2 cellular contexts compared by ENCODE assay signal in the genomic region with DNA sequence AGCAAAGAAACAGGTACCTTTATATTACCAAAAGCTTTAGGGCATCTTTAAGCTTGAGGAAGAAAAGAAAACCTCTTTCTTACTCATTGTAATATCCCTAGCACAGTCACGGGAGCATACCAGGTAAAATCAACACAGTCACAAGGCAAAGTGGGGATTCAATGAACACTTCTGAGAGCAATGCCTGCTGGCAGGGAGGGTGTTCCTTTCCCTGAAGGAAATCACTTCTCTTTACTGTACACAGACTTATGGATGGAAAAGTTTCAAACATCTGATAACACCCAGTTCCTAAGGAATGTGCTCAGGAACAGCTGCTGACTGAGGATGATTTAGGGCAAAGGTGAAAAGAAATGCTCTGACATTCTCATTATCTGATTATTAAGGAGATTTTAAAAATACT.
TF ChIP-seq lines count a peak whose summit lies in the region.

No MANE protein-coding gene starts in this region.

TF ChIP-seq in A549, 52 proteins besides CTCF, POLR2A, EP300 and RAD21:
- TF ChIP-seq RCOR1 (IDR thresholded peaks at IDR 0.05; ENCODE audit: low read depth, low read length) (no peak), RFX5 (IDR thresholded peaks at IDR 0.05) (no peak), JUN (IDR thresholded peaks at IDR 0.05) (0 out of 5 replicates have a peak, but pooled peaks of 1 of the 2 experiments have one; percentile 17), NR3C1 (IDR thresholded peaks at IDR 0.05) (no peak), GATA3 (IDR thresholded peaks at IDR 0.05; ENCODE audit: borderline replicate concordance) (peak; percentile 24; the same call in 1 of the 2 replicates), HOXB5 (CRISPR knock-in tag; IDR thresholded peaks at IDR 0.05) (no peak), KDM1A (IDR thresholded peaks at IDR 0.05; ENCODE audit: low read depth) (no peak)
- TF ChIP-seq, protein P1, sequence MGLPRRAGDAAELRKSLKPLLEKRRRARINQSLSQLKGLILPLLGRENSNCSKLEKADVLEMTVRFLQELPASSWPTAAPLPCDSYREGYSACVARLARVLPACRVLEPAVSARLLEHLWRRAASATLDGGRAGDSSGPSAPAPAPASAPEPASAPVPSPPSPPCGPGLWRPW (IDR thresholded peaks at IDR 0.05), result no peak
- TF ChIP-seq, protein P2, sequence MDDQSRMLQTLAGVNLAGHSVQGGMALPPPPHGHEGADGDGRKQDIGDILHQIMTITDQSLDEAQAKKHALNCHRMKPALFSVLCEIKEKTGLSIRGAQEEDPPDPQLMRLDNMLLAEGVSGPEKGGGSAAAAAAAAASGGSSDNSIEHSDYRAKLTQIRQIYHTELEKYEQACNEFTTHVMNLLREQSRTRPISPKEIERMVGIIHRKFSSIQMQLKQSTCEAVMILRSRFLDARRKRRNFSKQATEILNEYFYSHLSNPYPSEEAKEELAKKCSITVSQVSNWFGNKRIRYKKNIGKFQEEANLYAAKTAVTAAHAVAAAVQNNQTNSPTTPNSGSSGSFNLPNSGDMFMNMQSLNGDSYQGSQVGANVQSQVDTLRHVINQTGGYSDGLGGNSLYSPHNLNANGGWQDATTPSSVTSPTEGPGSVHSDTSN (IDR thresholded peaks at IDR 0.05), result no peak
- TF ChIP-seq, protein P3, sequence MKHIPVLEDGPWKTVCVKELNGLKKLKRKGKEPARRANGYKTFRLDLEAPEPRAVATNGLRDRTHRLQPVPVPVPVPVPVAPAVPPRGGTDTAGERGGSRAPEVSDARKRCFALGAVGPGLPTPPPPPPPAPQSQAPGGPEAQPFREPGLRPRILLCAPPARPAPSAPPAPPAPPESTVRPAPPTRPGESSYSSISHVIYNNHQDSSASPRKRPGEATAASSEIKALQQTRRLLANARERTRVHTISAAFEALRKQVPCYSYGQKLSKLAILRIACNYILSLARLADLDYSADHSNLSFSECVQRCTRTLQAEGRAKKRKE (CRISPR knock-in tag; IDR thresholded peaks at IDR 0.05; ENCODE audit: low read depth), result no peak
- TF ChIP-seq, protein P4, sequence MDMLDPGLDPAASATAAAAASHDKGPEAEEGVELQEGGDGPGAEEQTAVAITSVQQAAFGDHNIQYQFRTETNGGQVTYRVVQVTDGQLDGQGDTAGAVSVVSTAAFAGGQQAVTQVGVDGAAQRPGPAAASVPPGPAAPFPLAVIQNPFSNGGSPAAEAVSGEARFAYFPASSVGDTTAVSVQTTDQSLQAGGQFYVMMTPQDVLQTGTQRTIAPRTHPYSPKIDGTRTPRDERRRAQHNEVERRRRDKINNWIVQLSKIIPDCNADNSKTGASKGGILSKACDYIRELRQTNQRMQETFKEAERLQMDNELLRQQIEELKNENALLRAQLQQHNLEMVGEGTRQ (IDR thresholded peaks at IDR 0.05), result no peak

TF ChIP-seq in HepG2, 621 proteins besides CTCF, POLR2A, EP300 and RAD21:
- no peak for TF ChIP-seq POLR2AphosphoS5 (IDR thresholded peaks at IDR 0.05; ENCODE audit: low read depth, low read length)
- TF ChIP-seq, protein P5, sequence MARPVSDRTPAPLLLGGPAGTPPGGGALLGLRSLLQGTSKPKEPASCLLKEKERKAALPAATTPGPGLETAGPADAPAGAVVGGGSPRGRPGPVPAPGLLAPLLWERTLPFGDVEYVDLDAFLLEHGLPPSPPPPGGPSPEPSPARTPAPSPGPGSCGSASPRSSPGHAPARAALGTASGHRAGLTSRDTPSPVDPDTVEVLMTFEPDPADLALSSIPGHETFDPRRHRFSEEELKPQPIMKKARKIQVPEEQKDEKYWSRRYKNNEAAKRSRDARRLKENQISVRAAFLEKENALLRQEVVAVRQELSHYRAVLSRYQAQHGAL (CRISPR knock-in tag; IDR thresholded peaks at IDR 0.05; ENCODE audit: not compliant biosample characterization), result no peak
- TF ChIP-seq, protein P6, sequence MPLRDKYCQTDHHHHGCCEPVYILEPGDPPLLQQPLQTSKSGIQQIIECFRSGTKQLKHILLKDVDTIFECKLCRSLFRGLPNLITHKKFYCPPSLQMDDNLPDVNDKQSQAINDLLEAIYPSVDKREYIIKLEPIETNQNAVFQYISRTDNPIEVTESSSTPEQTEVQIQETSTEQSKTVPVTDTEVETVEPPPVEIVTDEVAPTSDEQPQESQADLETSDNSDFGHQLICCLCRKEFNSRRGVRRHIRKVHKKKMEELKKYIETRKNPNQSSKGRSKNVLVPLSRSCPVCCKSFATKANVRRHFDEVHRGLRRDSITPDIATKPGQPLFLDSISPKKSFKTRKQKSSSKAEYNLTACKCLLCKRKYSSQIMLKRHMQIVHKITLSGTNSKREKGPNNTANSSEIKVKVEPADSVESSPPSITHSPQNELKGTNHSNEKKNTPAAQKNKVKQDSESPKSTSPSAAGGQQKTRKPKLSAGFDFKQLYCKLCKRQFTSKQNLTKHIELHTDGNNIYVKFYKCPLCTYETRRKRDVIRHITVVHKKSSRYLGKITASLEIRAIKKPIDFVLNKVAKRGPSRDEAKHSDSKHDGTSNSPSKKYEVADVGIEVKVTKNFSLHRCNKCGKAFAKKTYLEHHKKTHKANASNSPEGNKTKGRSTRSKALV (CRISPR knock-in tag; IDR thresholded peaks at IDR 0.05), result no peak
- TF ChIP-seq SIX4 (CRISPR knock-in tag; IDR thresholded peaks at IDR 0.05), result no peak
- no peak for TF ChIP-seq THYN1 (CRISPR knock-in tag; IDR thresholded peaks at IDR 0.05; ENCODE audit: borderline replicate concordance, low read depth)
- no peak for TF ChIP-seq GTF3A (CRISPR knock-in tag; conservative IDR thresholded peaks at IDR 0.05)
- TF ChIP-seq, protein P7, sequence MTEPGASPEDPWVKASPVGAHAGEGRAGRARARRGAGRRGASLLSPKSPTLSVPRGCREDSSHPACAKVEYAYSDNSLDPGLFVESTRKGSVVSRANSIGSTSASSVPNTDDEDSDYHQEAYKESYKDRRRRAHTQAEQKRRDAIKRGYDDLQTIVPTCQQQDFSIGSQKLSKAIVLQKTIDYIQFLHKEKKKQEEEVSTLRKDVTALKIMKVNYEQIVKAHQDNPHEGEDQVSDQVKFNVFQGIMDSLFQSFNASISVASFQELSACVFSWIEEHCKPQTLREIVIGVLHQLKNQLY (CRISPR knock-in tag; IDR thresholded peaks at IDR 0.05), result no peak
- no peak for TF ChIP-seq ZNF296 (CRISPR knock-in tag; conservative IDR thresholded peaks at IDR 0.05)
- TF ChIP-seq FOXA1 (IDR thresholded peaks at IDR 0.05), result no peak
- no peak for TF ChIP-seq FOXA1 (CRISPR knock-in tag; IDR thresholded peaks at IDR 0.05)
- no peak for TF ChIP-seq ZNF572 (CRISPR knock-in tag; IDR thresholded peaks at IDR 0.05)
- TF ChIP-seq, protein P8, sequence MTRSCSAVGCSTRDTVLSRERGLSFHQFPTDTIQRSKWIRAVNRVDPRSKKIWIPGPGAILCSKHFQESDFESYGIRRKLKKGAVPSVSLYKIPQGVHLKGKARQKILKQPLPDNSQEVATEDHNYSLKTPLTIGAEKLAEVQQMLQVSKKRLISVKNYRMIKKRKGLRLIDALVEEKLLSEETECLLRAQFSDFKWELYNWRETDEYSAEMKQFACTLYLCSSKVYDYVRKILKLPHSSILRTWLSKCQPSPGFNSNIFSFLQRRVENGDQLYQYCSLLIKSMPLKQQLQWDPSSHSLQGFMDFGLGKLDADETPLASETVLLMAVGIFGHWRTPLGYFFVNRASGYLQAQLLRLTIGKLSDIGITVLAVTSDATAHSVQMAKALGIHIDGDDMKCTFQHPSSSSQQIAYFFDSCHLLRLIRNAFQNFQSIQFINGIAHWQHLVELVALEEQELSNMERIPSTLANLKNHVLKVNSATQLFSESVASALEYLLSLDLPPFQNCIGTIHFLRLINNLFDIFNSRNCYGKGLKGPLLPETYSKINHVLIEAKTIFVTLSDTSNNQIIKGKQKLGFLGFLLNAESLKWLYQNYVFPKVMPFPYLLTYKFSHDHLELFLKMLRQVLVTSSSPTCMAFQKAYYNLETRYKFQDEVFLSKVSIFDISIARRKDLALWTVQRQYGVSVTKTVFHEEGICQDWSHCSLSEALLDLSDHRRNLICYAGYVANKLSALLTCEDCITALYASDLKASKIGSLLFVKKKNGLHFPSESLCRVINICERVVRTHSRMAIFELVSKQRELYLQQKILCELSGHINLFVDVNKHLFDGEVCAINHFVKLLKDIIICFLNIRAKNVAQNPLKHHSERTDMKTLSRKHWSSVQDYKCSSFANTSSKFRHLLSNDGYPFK (CRISPR knock-in tag; IDR thresholded peaks at IDR 0.05; ENCODE audit: borderline replicate concordance), result no peak
- TF ChIP-seq BRCA1 (CRISPR knock-in tag; IDR thresholded peaks at IDR 0.05), result no peak
- no peak for TF ChIP-seq SOX13 (IDR thresholded peaks at IDR 0.05)
- TF ChIP-seq SOX13 (CRISPR knock-in tag; conservative IDR thresholded peaks at IDR 0.05 in 1 of 2, IDR thresholded peaks at IDR 0.05 in 1 of 2), result no peak
- TF ChIP-seq, protein P9, sequence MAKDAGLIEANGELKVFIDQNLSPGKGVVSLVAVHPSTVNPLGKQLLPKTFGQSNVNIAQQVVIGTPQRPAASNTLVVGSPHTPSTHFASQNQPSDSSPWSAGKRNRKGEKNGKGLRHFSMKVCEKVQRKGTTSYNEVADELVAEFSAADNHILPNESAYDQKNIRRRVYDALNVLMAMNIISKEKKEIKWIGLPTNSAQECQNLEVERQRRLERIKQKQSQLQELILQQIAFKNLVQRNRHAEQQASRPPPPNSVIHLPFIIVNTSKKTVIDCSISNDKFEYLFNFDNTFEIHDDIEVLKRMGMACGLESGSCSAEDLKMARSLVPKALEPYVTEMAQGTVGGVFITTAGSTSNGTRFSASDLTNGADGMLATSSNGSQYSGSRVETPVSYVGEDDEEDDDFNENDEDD (CRISPR knock-in tag; IDR thresholded peaks at IDR 0.05; ENCODE audit: borderline replicate concordance), result no peak
- no peak for TF ChIP-seq CREM (IDR thresholded peaks at IDR 0.05)
- TF ChIP-seq CREM (CRISPR knock-in tag; IDR thresholded peaks at IDR 0.05), result no peak
- TF ChIP-seq MBD4 (IDR thresholded peaks at IDR 0.05; ENCODE audit: borderline replicate concordance, low read length), result no peak
- TF ChIP-seq ZFP36L1 (CRISPR knock-in tag; IDR thresholded peaks at IDR 0.05), result no peak
